ENCODE assay signal across 9 cellular contexts in the genomic region with DNA sequence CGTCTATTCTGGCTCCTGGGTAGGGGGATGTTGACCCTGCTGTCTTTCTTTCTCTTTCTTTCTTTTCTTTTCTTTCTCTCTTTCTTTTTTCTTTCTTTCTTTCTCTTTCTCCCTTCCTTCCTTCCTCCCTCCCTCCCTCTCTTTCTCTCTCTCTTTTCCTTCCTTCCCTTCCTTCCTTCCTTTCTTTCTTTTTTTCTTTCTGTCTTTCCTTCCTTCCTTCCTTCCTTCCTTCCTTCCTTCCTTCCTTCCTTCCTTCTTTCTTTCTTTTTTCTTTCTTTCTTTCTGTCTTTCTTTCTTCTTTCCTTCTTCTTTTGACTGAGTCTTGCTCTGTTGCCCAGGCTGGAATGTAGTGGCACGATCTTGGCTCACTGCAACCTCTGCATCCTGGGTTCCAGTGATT. TPM values are rescaled to one million over a fixed set of nuclear protein-coding genes. Genes with fewer than 3 reads are reported as not detected.
"Had no signal": no experiment of that assay in that cellular context is flagged by ENCODE, and none has a peak within 500 bp of the region (broad histone marks: within the 10 kb centered on the region; RNA-seq: fewer than 3 reads in every experiment).

No MANE protein-coding gene starts in this region.

RNA-seq across cellular contexts. Expression of gene PSD2, which starts 3.0 kb away (rescaled TPM):
- total RNA-seq: left ventricle myocardium inferior, left ventricle myocardium superior, lower lobe of right lung, mesenteric fat pad, myocyte had no signal
- polyA plus RNA-seq: keratinocyte; liver; mammary epithelial cell; naive thymus-derived CD4-positive, alpha-beta T cell had no signal
